In the genomic region with DNA sequence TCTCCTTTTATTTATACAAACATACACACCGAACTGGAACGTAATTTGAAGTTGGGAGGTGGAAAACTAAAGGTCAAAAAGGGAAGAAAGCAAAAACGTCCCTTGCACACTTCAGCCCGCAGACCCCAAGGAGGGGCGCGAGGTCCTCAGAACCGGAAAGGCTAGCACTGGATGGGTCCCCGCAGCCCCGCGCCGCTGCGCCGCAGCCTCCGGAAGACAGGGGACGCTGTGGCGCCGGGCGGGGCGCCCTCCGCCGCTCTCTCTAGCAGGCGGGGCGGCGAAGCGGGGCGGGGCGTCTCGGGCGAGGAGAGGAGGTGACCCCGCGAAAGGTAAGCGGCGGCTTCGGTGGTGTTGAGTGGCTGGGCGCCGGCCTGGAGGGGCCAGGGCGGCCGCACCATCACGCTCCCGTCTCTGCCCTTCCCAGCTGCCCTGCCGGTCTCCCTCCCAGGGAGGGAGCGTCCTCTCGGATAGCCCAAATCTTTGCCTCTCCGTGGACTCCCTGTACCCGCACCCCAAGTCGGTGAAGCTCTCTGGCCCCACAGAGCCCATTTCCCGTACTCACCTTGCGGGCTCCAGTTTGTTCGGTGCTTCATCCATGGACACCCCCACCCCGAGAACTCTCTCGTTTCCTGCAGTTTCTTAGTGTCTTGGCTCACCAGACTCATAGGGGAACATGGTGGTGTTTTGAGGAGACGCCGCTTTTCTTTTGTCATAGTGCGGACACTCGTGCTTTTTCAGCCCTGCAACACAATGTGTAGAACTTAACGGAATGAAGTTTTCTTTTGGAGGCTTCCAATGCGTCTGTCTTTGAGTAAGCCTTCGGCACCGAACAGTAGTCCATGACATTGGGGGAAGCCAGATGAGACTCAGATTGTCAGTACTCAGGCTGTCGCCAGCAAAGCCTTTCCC, we compare ENCODE assay signal across 1 cellular context.
A peak's percentile ranks its signal among the peaks of the same experiment; 100 is the strongest.
TF ChIP-seq lines count a peak whose summit lies in the region.

TSS of gene SMIM8 (plus strand) at position 285 of the 909 bp plus-strand sequence. CDS start 14,444 bp downstream, outside the sequence.

TF ChIP-seq in HepG2, 621 proteins besides CTCF, POLR2A, EP300 and RAD21 (continued from another document and continues in another):
- TF ChIP-seq, protein P1, sequence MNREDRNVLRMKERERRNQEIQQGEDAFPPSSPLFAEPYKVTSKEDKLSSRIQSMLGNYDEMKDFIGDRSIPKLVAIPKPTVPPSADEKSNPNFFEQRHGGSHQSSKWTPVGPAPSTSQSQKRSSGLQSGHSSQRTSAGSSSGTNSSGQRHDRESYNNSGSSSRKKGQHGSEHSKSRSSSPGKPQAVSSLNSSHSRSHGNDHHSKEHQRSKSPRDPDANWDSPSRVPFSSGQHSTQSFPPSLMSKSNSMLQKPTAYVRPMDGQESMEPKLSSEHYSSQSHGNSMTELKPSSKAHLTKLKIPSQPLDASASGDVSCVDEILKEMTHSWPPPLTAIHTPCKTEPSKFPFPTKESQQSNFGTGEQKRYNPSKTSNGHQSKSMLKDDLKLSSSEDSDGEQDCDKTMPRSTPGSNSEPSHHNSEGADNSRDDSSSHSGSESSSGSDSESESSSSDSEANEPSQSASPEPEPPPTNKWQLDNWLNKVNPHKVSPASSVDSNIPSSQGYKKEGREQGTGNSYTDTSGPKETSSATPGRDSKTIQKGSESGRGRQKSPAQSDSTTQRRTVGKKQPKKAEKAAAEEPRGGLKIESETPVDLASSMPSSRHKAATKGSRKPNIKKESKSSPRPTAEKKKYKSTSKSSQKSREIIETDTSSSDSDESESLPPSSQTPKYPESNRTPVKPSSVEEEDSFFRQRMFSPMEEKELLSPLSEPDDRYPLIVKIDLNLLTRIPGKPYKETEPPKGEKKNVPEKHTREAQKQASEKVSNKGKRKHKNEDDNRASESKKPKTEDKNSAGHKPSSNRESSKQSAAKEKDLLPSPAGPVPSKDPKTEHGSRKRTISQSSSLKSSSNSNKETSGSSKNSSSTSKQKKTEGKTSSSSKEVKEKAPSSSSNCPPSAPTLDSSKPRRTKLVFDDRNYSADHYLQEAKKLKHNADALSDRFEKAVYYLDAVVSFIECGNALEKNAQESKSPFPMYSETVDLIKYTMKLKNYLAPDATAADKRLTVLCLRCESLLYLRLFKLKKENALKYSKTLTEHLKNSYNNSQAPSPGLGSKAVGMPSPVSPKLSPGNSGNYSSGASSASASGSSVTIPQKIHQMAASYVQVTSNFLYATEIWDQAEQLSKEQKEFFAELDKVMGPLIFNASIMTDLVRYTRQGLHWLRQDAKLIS (CRISPR knock-in tag; IDR thresholded peaks at IDR 0.05): no peak
- TF ChIP-seq KLF15 (CRISPR knock-in tag; IDR thresholded peaks at IDR 0.05; ENCODE audit: borderline replicate concordance) (peak; percentile 65; the same call in 1 of the 2 replicates), TOE1 (CRISPR knock-in tag; IDR thresholded peaks at IDR 0.05) (peak; percentile 63; the same call in 1 of the 2 replicates), ZNF562 (CRISPR knock-in tag; IDR thresholded peaks at IDR 0.05; ENCODE audit: borderline replicate concordance) (no peak), ZSCAN5A (CRISPR knock-in tag; IDR thresholded peaks at IDR 0.05; ENCODE audit: borderline replicate concordance) (peak; percentile 97; the same call in 1 of the 2 replicates), ZNF354B (CRISPR knock-in tag; IDR thresholded peaks at IDR 0.05) (no peak), FOSL2 (CRISPR knock-in tag; IDR thresholded peaks at IDR 0.05) (peak; percentile 45; the same call in 1 of the 2 replicates), ZBTB21 (CRISPR knock-in tag; IDR thresholded peaks at IDR 0.05) (no peak), ZNF263 (CRISPR knock-in tag; IDR thresholded peaks at IDR 0.05) (peak; percentile 53; the same call in 1 of the 2 replicates), NR2F1 (CRISPR knock-in tag; IDR thresholded peaks at IDR 0.05) (no peak), PCBP2 (optimal IDR thresholded peaks at IDR 0.05; ENCODE audit: low read depth, low read length, poor library complexity, severe bottlenecking) (no peak), PHF20 (CRISPR knock-in tag; IDR thresholded peaks at IDR 0.05) (peak; percentile 77), ZNF407 (CRISPR knock-in tag; IDR thresholded peaks at IDR 0.05; ENCODE audit: not compliant biosample characterization) (peak; percentile 56), ZSCAN25 (CRISPR knock-in tag; IDR thresholded peaks at IDR 0.05) (0 out of 2 replicates have a peak, but pooled peaks have one; percentile 49)
- TF ChIP-seq, protein P2, sequence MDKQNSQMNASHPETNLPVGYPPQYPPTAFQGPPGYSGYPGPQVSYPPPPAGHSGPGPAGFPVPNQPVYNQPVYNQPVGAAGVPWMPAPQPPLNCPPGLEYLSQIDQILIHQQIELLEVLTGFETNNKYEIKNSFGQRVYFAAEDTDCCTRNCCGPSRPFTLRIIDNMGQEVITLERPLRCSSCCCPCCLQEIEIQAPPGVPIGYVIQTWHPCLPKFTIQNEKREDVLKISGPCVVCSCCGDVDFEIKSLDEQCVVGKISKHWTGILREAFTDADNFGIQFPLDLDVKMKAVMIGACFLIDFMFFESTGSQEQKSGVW (CRISPR knock-in tag; IDR thresholded peaks at IDR 0.05; ENCODE audit: borderline replicate concordance): no peak
- TF ChIP-seq, protein P3, sequence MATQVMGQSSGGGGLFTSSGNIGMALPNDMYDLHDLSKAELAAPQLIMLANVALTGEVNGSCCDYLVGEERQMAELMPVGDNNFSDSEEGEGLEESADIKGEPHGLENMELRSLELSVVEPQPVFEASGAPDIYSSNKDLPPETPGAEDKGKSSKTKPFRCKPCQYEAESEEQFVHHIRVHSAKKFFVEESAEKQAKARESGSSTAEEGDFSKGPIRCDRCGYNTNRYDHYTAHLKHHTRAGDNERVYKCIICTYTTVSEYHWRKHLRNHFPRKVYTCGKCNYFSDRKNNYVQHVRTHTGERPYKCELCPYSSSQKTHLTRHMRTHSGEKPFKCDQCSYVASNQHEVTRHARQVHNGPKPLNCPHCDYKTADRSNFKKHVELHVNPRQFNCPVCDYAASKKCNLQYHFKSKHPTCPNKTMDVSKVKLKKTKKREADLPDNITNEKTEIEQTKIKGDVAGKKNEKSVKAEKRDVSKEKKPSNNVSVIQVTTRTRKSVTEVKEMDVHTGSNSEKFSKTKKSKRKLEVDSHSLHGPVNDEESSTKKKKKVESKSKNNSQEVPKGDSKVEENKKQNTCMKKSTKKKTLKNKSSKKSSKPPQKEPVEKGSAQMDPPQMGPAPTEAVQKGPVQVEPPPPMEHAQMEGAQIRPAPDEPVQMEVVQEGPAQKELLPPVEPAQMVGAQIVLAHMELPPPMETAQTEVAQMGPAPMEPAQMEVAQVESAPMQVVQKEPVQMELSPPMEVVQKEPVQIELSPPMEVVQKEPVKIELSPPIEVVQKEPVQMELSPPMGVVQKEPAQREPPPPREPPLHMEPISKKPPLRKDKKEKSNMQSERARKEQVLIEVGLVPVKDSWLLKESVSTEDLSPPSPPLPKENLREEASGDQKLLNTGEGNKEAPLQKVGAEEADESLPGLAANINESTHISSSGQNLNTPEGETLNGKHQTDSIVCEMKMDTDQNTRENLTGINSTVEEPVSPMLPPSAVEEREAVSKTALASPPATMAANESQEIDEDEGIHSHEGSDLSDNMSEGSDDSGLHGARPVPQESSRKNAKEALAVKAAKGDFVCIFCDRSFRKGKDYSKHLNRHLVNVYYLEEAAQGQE (IDR thresholded peaks at IDR 0.05; ENCODE audit: borderline replicate concordance in 1 of 2, low read depth in 1 of 2, low read length in 2 of 2): peak in 1 of 2 experiments; percentile 44; a peak in 1 of 4 replicates
- TF ChIP-seq, protein P4, sequence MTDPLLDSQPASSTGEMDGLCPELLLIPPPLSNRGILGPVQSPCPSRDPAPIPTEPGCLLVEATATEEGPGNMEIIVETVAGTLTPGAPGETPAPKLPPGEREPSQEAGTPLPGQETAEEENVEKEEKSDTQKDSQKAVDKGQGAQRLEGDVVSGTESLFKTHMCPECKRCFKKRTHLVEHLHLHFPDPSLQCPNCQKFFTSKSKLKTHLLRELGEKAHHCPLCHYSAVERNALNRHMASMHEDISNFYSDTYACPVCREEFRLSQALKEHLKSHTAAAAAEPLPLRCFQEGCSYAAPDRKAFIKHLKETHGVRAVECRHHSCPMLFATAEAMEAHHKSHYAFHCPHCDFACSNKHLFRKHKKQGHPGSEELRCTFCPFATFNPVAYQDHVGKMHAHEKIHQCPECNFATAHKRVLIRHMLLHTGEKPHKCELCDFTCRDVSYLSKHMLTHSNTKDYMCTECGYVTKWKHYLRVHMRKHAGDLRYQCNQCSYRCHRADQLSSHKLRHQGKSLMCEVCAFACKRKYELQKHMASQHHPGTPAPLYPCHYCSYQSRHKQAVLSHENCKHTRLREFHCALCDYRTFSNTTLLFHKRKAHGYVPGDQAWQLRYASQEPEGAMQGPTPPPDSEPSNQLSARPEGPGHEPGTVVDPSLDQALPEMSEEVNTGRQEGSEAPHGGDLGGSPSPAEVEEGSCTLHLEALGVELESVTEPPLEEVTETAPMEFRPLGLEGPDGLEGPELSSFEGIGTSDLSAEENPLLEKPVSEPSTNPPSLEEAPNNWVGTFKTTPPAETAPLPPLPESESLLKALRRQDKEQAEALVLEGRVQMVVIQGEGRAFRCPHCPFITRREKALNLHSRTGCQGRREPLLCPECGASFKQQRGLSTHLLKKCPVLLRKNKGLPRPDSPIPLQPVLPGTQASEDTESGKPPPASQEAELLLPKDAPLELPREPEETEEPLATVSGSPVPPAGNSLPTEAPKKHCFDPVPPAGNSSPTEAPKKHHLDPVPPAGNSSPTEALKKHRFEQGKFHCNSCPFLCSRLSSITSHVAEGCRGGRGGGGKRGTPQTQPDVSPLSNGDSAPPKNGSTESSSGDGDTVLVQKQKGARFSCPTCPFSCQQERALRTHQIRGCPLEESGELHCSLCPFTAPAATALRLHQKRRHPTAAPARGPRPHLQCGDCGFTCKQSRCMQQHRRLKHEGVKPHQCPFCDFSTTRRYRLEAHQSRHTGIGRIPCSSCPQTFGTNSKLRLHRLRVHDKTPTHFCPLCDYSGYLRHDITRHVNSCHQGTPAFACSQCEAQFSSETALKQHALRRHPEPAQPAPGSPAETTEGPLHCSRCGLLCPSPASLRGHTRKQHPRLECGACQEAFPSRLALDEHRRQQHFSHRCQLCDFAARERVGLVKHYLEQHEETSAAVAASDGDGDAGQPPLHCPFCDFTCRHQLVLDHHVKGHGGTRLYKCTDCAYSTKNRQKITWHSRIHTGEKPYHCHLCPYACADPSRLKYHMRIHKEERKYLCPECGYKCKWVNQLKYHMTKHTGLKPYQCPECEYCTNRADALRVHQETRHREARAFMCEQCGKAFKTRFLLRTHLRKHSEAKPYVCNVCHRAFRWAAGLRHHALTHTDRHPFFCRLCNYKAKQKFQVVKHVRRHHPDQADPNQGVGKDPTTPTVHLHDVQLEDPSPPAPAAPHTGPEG (CRISPR knock-in tag; IDR thresholded peaks at IDR 0.05): peak; percentile 83; the same call in 1 of the 2 replicates
